ENCODE assay signal across 8 cellular contexts in genomic region chr1:153572569-153573015, GRCh38. TPM values are rescaled to one million over a fixed set of nuclear protein-coding genes. Genes with fewer than 3 reads are reported as not detected.
DNase-seq lines count a peak whose midpoint lies in the region; ATAC-seq and TF ChIP-seq lines count a peak whose summit lies in the region.

No MANE protein-coding gene starts in this region.

- peak; percentile 69; the same call in 1 of the 2 replicates for TF ChIP-seq CTCF in HEK293 (tag by site-specific recombination; IDR thresholded peaks at IDR 0.05)

- H3K36me3 ChIP-seq in HEK293 (ENCODE audit: control insufficient read depth in 2 of 2, insufficient read depth in 1 of 2, low read length in 2 of 2) = no peaks in the 10 kb centered on the region

- peaks cover 37% of the 10 kb centered on the region for H3K4me1 Mint-ChIP-seq in activated CD4-positive, alpha-beta T cell treated with anti-CD3 and anti-CD28 coated beads, Interleukin-2, amount 10 ng/mL, durations not matched to agents 24 days and 14 days
- peaks cover 51% of the 10 kb centered on the region for H3K4me1 Mint-ChIP-seq in stimulated activated effector memory CD8-positive, alpha-beta T cell treated with anti-CD3 and anti-CD28 coated beads, Interleukin-12 subunit alpha, Interleukin-12 subunit beta, amount 100 ng/mL, for 72 hours

- DNase-seq in DMS153 treated with DMSO at 0.1 percent for 48 hours (lab: John Stamatoyannopoulos, UW; ENCODE audit: unreplicated experiment) (peak; percentile 86), NCI-H345 (lab: John Stamatoyannopoulos, UW) (peak; percentile 64), medulla oblongata (ENCODE audit: extremely low spot score) (peak; percentile 96)
- DNase-seq in activated CD4-positive, alpha-beta T cell treated with anti-CD3 and anti-CD28 coated beads, Interleukin-2, amount 10 ng/mL, durations not matched to agents 24 days and 14 days = peak; percentile 84
- DNase-seq in effector CD4-positive, alpha-beta T cell = peak; percentile 26
- DNase-seq in stimulated activated effector memory CD8-positive, alpha-beta T cell treated with anti-CD3 and anti-CD28 coated beads, Interleukin-12 subunit alpha, Interleukin-12 subunit beta, amount 100 ng/mL, for 72 hours (ENCODE audit: low spot score in 2 of 2) = peak; percentile 25 to 75

- intact Hi-C loops in activated CD4-positive, alpha-beta T cell treated with anti-CD3 and anti-CD28 coated beads, Interleukin-2, amount 10 ng/mL, durations not matched to agents 24 days and 14 days (cut with micrococcal nuclease) = loop anchor here (1.0 to 5.0 kb wide), 3 partner anchors 45 to 99 kb away; partner anchors contain the start of gene CHTOP

- POLR2A ChIA-PET in HEK293 (lab: Yijun Ruan, JAX) = interaction anchor here (0.6 to 3.4 kb wide), 5 partner anchors 48 to 418 kb away, joined by 3 to 16 read pairs (median 6); partner anchors contain the start of genes CHTOP and S100A13

- peak; percentile 91 for ATAC-seq in stimulated activated effector memory CD8-positive, alpha-beta T cell treated with anti-CD3 and anti-CD28 coated beads, Interleukin-12 subunit alpha, Interleukin-12 subunit beta, amount 100 ng/mL, for 72 hours
- ATAC-seq in HG03280 (IDR thresholded peaks at IDR 0.05; ENCODE audit: unreplicated experiment) = no peak

- no peaks in the 10 kb centered on the region for H3K36me3 Mint-ChIP-seq in activated CD4-positive, alpha-beta T cell treated with anti-CD3 and anti-CD28 coated beads, Interleukin-2, amount 10 ng/mL, durations not matched to agents 24 days and 14 days (ENCODE audit: low read depth)
- H3K36me3 Mint-ChIP-seq in stimulated activated effector memory CD8-positive, alpha-beta T cell treated with anti-CD3 and anti-CD28 coated beads, Interleukin-12 subunit alpha, Interleukin-12 subunit beta, amount 100 ng/mL, for 72 hours = no peaks in the 10 kb centered on the region

- H3K27me3 Mint-ChIP-seq in activated CD4-positive, alpha-beta T cell treated with anti-CD3 and anti-CD28 coated beads, Interleukin-2, amount 10 ng/mL, durations not matched to agents 24 days and 14 days = peaks cover 8% of the 10 kb centered on the region

- no peaks in the 10 kb centered on the region for H3K4me1 ChIP-seq in HEK293 (ENCODE audit: control insufficient read depth, insufficient read depth, low read length)

- H3K27ac Mint-ChIP-seq in activated CD4-positive, alpha-beta T cell treated with anti-CD3 and anti-CD28 coated beads, Interleukin-2, amount 10 ng/mL, durations not matched to agents 24 days and 14 days = peak overlapping the region; percentile 72
- H3K27ac Mint-ChIP-seq in stimulated activated effector memory CD8-positive, alpha-beta T cell treated with anti-CD3 and anti-CD28 coated beads, Interleukin-12 subunit alpha, Interleukin-12 subunit beta, amount 100 ng/mL, for 72 hours = peak overlapping the region; percentile 32

- no peak overlapping the region for H3K4me3 Mint-ChIP-seq in activated CD4-positive, alpha-beta T cell treated with anti-CD3 and anti-CD28 coated beads, Interleukin-2, amount 10 ng/mL, durations not matched to agents 24 days and 14 days
- H3K4me3 Mint-ChIP-seq in stimulated activated effector memory CD8-positive, alpha-beta T cell treated with anti-CD3 and anti-CD28 coated beads, Interleukin-12 subunit alpha, Interleukin-12 subunit beta, amount 100 ng/mL, for 72 hours = peak overlapping the region; percentile 14

- H3K9me3 Mint-ChIP-seq in activated CD4-positive, alpha-beta T cell treated with anti-CD3 and anti-CD28 coated beads, Interleukin-2, amount 10 ng/mL, durations not matched to agents 24 days and 14 days = no peaks in the 10 kb centered on the region
- H3K9me3 Mint-ChIP-seq in stimulated activated effector memory CD8-positive, alpha-beta T cell treated with anti-CD3 and anti-CD28 coated beads, Interleukin-12 subunit alpha, Interleukin-12 subunit beta, amount 100 ng/mL, for 72 hours = no peaks in the 10 kb centered on the region

- CTCF ChIA-PET in HEK293 (lab: Yijun Ruan, JAX) = interaction anchor here (0.5 to 6.3 kb wide), 23 partner anchors 9 to 217 kb away, joined by 3 to 148 read pairs (median 4); partner anchors contain the start of genes CHTOP, S100A1, S100A13 and S100A6

- H3K9me3 ChIP-seq in HEK293 (ENCODE audit: control insufficient read depth, insufficient read depth, low read depth, low read length) = no peaks in the 10 kb centered on the region

- no peak overlapping the region for H3K27ac ChIP-seq in HEK293 (ENCODE audit: extremely low read depth, low read depth, low read length)

- no peak overlapping the region for H3K4me3 ChIP-seq in HEK293 (ENCODE audit: low read depth, low read length)

TF ChIP-seq in HEK293, 187 proteins besides CTCF, POLR2A, EP300 and RAD21:
- TF ChIP-seq ZNF202 (tag by site-specific recombination; IDR thresholded peaks at IDR 0.05; ENCODE audit: borderline replicate concordance) = no peak
- TF ChIP-seq ZNF610 (tag by site-specific recombination; IDR thresholded peaks at IDR 0.05; ENCODE audit: borderline replicate concordance) = no peak
- TF ChIP-seq ZFHX2 (tag by site-specific recombination; conservative IDR thresholded peaks at IDR 0.05) = 0 out of 2 replicates have a peak, but pooled peaks have one; percentile 17
- no peak for TF ChIP-seq GFI1B (tag by site-specific recombination; IDR thresholded peaks at IDR 0.05)
- no peak for TF ChIP-seq ZNF830 (tag by site-specific recombination; IDR thresholded peaks at IDR 0.05; ENCODE audit: low read depth)
- no peak for TF ChIP-seq ZXDB (tag by site-specific recombination; IDR thresholded peaks at IDR 0.05)
- no peak for TF ChIP-seq KLF8 (tag by site-specific recombination; IDR thresholded peaks at IDR 0.05)
- no peak for TF ChIP-seq ZNF692 (tag by site-specific recombination; IDR thresholded peaks at IDR 0.05)
- no peak for TF ChIP-seq ZNF837 (tag by site-specific recombination; IDR thresholded peaks at IDR 0.05)
- peak; percentile 35; the same call in 1 of the 2 replicates for TF ChIP-seq ZNF335 (tag by site-specific recombination; conservative IDR thresholded peaks at IDR 0.05)
- TF ChIP-seq ZNF654 (tag by site-specific recombination; IDR thresholded peaks at IDR 0.05; ENCODE audit: low read depth) = peak; percentile 42

RNA-seq across cellular contexts. Expression of gene S100A2, which starts 6.9 kb away (rescaled TPM):
- 0.40 and 1.2 TPM in 2 replicates for total RNA-seq in activated CD4-positive, alpha-beta T cell treated with anti-CD3 and anti-CD28 coated beads, Interleukin-2, amount 10 ng/mL, durations not matched to agents 24 days and 14 days

RNA-seq across cellular contexts. Expression of gene S100A3, which starts 23.5 kb away (rescaled TPM):
- total RNA-seq in activated CD4-positive, alpha-beta T cell treated with anti-CD3 and anti-CD28 coated beads, Interleukin-2, amount 10 ng/mL, durations not matched to agents 24 days and 14 days = not detected in 2 replicates

RNA-seq across cellular contexts. Expression of gene S100A4, which starts 27.0 kb away (rescaled TPM):
- 132 and 134 TPM in 2 replicates for total RNA-seq in activated CD4-positive, alpha-beta T cell treated with anti-CD3 and anti-CD28 coated beads, Interleukin-2, amount 10 ng/mL, durations not matched to agents 24 days and 14 days

RNA-seq across cellular contexts. Expression of gene S100A5, which starts 31.9 kb away (rescaled TPM):
- 2.3 and 2.6 TPM in 2 replicates for total RNA-seq in activated CD4-positive, alpha-beta T cell treated with anti-CD3 and anti-CD28 coated beads, Interleukin-2, amount 10 ng/mL, durations not matched to agents 24 days and 14 days

RNA-seq across cellular contexts. Expression of gene S100A6, which starts 36.8 kb away (rescaled TPM):
- total RNA-seq in activated CD4-positive, alpha-beta T cell treated with anti-CD3 and anti-CD28 coated beads, Interleukin-2, amount 10 ng/mL, durations not matched to agents 24 days and 14 days = 166 and 174 TPM in 2 replicates

Comparison
In these comparisons a context has a peak if more than half of its experiments do, and no peak if none do; other contexts are left out.
1. DNase-seq: peak in every context shown above with its lines; median percentile 96 in medulla oblongata; 86 in DMS153 treated with DMSO at 0.1 percent for 48 hours; 84 in activated CD4-positive, alpha-beta T cell treated with anti-CD3 and anti-CD28 coated beads, Interleukin-2, amount 10 ng/mL, durations not matched to agents 24 days and 14 days; 64 in NCI-H345; 50 in stimulated activated effector memory CD8-positive, alpha-beta T cell treated with anti-CD3 and anti-CD28 coated beads, Interleukin-12 subunit alpha, Interleukin-12 subunit beta, amount 100 ng/mL, for 72 hours; 26 in effector CD4-positive, alpha-beta T cell.